Comparison of ENCODE assay signal across 9 cellular contexts in the genomic region with DNA sequence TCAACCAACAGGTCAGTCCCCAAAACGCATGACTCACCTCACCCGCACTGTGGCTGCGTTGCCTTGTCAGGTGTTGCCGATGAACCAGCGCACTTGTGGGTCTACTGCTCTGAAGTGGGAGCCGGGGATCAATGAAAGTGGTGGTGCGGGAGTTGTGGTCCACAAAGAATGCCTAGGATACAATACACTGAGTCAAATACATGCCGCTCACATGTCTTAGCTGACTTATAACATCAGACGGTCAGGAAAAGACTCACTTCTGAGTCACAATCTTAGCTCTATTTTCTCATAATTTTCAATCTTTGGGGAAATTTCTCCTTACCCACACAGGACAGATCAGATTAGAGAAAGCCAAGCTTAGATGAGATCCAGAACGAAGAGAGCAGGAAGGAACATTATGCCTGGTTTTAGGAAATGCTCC.
A peak's percentile ranks its signal among the peaks of the same experiment; 100 is the strongest.
DNase-seq lines count a peak whose midpoint lies in the region; ATAC-seq and TF ChIP-seq lines count a peak whose summit lies in the region.
"Had no signal": no experiment of that assay in that cellular context is flagged by ENCODE, and none has a peak within 500 bp of the region (broad histone marks: within the 10 kb centered on the region; RNA-seq: fewer than 3 reads in every experiment).

No MANE protein-coding gene starts in this region.

- H3K4me3 ChIP-seq in astrocyte of the cerebellum (ENCODE audit: low read depth, low read length) (no peak overlapping the region), skeletal muscle cell (ENCODE audit: low read depth, low read length) (no peak overlapping the region), upper lobe of right lung (no peak overlapping the region), heart right ventricle (no peak overlapping the region), heart left ventricle (no peak overlapping the region)

- POLR2A ChIA-PET in CD4-positive, alpha-beta T cell (lab: Charles Lee), result interaction anchor here (0.7 to 1.8 kb wide), 10 partner anchors 18 to 146 kb away, joined by 3 to 6 read pairs (median 4); no protein-coding TSS in a partner anchor

- no peaks in the 10 kb centered on the region for H3K9me3 ChIP-seq in CD4-positive, alpha-beta T cell (ENCODE audit: control insufficient read depth, low read length)
- no peaks in the 10 kb centered on the region for H3K9me3 ChIP-seq in T-helper 17 cell (ENCODE audit: control insufficient read depth, low read length, poor library complexity, severe bottlenecking)
- H3K9me3 ChIP-seq in upper lobe of right lung, result no peaks in the 10 kb centered on the region
- H3K9me3 ChIP-seq in heart right ventricle, result no peaks in the 10 kb centered on the region
- no peaks in the 10 kb centered on the region for H3K9me3 ChIP-seq in heart left ventricle

- CTCF ChIA-PET in CD4-positive, alpha-beta T cell (lab: Charles Lee), result interaction anchor here (1.5 kb wide), 1 partner anchor 22 kb away, joined by 3 read pairs; no protein-coding TSS in a partner anchor

- TF ChIP-seq CTCF in CD4-positive, alpha-beta T cell (IDR thresholded peaks at IDR 0.05), result no peak
- TF ChIP-seq CTCF in astrocyte of the cerebellum (IDR thresholded peaks at IDR 0.05; ENCODE audit: low read depth, low read length, missing control alignments) (no peak), upper lobe of right lung (IDR thresholded peaks at IDR 0.05) (no peak), heart right ventricle (IDR thresholded peaks at IDR 0.05) (no peak), heart left ventricle (IDR thresholded peaks at IDR 0.05) (no peak)

- peak; percentile 40 for ATAC-seq in CD4-positive, alpha-beta T cell (ENCODE audit: poor library complexity)
- peak; percentile 56 for ATAC-seq in T-helper 17 cell
- no peak for ATAC-seq in upper lobe of right lung
- ATAC-seq in heart right ventricle, result no peak
- ATAC-seq in heart left ventricle, result no peak

- no peaks in the 10 kb centered on the region for H3K27me3 ChIP-seq in CD4-positive, alpha-beta T cell (ENCODE audit: control insufficient read depth, insufficient read depth, low read length)
- no peaks in the 10 kb centered on the region for H3K27me3 ChIP-seq in upper lobe of right lung
- H3K27me3 ChIP-seq in heart right ventricle, result no peaks in the 10 kb centered on the region
- H3K27me3 ChIP-seq in heart left ventricle, result no peaks in the 10 kb centered on the region

- H3K27ac Mint-ChIP-seq in CD4-positive, alpha-beta T cell, result peak overlapping the region; percentile 68
- peak overlapping the region; percentile 91 for H3K27ac Mint-ChIP-seq in T-helper 17 cell
- H3K27ac Mint-ChIP-seq: H9 had no signal

- H3K9me3 Mint-ChIP-seq in CD4-positive, alpha-beta T cell, result no peaks in the 10 kb centered on the region

- H3K4me1 ChIP-seq in upper lobe of right lung, result peaks cover 35% of the 10 kb centered on the region
- H3K4me1 ChIP-seq in heart right ventricle, result peaks cover 0 to 35% (median 18%) of the 10 kb centered on the region in 9 donors
- H3K4me1 ChIP-seq in heart left ventricle, result peaks cover 0 to 38% (median 12%) of the 10 kb centered on the region in 12 donors

- 91 to 97% methylated on average over 10 of the region's 10 CpGs for WGBS in heart right ventricle, 2 donors
- WGBS in heart left ventricle, 4 donors, result 93 to 96% (median 95%) methylated on average over 10 of the region's 10 CpGs

- no peaks in the 10 kb centered on the region for H3K27me3 Mint-ChIP-seq in CD4-positive, alpha-beta T cell
- no peaks in the 10 kb centered on the region for H3K27me3 Mint-ChIP-seq in T-helper 17 cell

- H3K36me3 ChIP-seq in upper lobe of right lung (no peaks in the 10 kb centered on the region), heart right ventricle (peaks cover 0 to 38% (median 0%) of the 10 kb centered on the region in 9 donors), heart left ventricle (peaks cover 0 to 22% (median 0%) of the 10 kb centered on the region in 9 donors)

- H3K4me3 Mint-ChIP-seq in CD4-positive, alpha-beta T cell, result peak overlapping the region; percentile 52
- H3K4me3 Mint-ChIP-seq in T-helper 17 cell, result peak overlapping the region; percentile 19
- H3K4me3 Mint-ChIP-seq: H9 had no signal

- H3K36me3 Mint-ChIP-seq in CD4-positive, alpha-beta T cell (ENCODE audit: low read depth), result no peaks in the 10 kb centered on the region
- no peaks in the 10 kb centered on the region for H3K36me3 Mint-ChIP-seq in T-helper 17 cell (ENCODE audit: low read depth)

- no peak for TF ChIP-seq POLR2A in heart left ventricle (IDR thresholded peaks at IDR 0.05)

- H3K4me1 Mint-ChIP-seq in CD4-positive, alpha-beta T cell (ENCODE audit: low read depth), result peaks cover 74% of the 10 kb centered on the region
- H3K4me1 Mint-ChIP-seq in T-helper 17 cell, result peaks cover 39% of the 10 kb centered on the region

- intact Hi-C loops in CD4-positive, alpha-beta T cell (cut with DNase I, micrococcal nuclease), result loop anchor here (5.0 kb wide), 4 partner anchors 106 to 146 kb away; partner anchors contain the start of gene STK17B (in 1 of the 2)
- intact Hi-C loops in upper lobe of right lung (cut with DNase I) (no loop called here), heart right ventricle (cut with DNase I) (loop anchor here in 6 of 10 donors (5.0 to 10.0 kb wide), 3 partner anchors 104 to 201 kb away; partner anchors contain the start of gene STK17B (in 3 of the 6)), heart left ventricle (cut with DNase I) (loop anchor here in 9 of 10 donors (5.0 to 10.0 kb wide), 5 partner anchors 104 to 206 kb away; partner anchors contain the start of gene STK17B (in 1 of the 9))

- peak in 3 of 10 experiments; percentile 34 to 59 (median 51) for DNase-seq in CD4-positive, alpha-beta T cell
- peak in 1 of 3 donors; percentile 26 for DNase-seq in T-helper 17 cell
- peak; percentile 22 for DNase-seq in astrocyte of the cerebellum (ENCODE audit: low read depth)
- peak; percentile 46 for DNase-seq in skeletal muscle cell (ENCODE audit: low read depth)
- no peak for DNase-seq in upper lobe of right lung
- no peak for DNase-seq in heart right ventricle
- no peak for DNase-seq in heart left ventricle
- DNase-seq in kidney glomerular epithelial cell (lab: John Stamatoyannopoulos, UW), result no peak
- DNase-seq: H9 had no signal

- no peak overlapping the region for H3K27ac ChIP-seq in CD4-positive, alpha-beta T cell (ENCODE audit: low read depth, low read length)
- H3K27ac ChIP-seq in upper lobe of right lung (no peak overlapping the region), heart right ventricle (no peak overlapping the region), heart left ventricle (no peak overlapping the region)

- in situ Hi-C loops in astrocyte of the cerebellum (cut with HindIII; ENCODE audit: low sequenced_read_pairs), result no loop called here

Comparison
In these comparisons a context has a peak if more than half of its experiments do, and no peak if none do; other contexts are left out.
1. ATAC-seq: peak in CD4-positive, alpha-beta T cell (single experiment) and T-helper 17 cell (single experiment); none in upper lobe of right lung (single experiment), heart right ventricle (0 of 8) and heart left ventricle (0 of 4).
2. DNase-seq: peak in astrocyte of the cerebellum (single experiment) and skeletal muscle cell (single experiment); none in upper lobe of right lung (single experiment), heart right ventricle (0 of 2), heart left ventricle (0 of 5) and kidney glomerular epithelial cell (single experiment).